Comparison of ENCODE assay signal across 26 cellular contexts in the genomic region with DNA sequence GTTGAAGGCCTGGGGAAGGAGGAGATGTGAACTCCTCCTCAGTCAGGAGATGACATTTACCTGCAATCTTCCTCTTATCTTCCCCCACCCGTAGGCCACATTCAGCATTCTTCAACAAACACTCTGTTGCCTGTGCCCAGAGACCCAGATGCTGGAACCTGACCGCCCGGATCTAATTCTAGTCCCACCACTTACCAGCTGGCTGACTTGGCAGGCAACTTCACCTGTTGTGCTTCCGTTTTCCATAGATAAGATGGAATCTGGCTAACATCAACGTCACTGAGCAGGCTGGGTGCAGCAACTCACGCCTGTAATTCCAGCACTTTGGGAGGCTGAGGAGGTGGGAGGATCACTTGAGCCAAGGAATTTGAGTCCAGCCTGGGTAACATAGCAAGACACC. TPM values are rescaled to one million over a fixed set of nuclear protein-coding genes. Genes with fewer than 3 reads are reported as not detected.
DNase-seq lines count a peak whose midpoint lies in the region; ATAC-seq and TF ChIP-seq lines count a peak whose summit lies in the region.
"Had no signal": no experiment of that assay in that cellular context is flagged by ENCODE, and none has a peak within 500 bp of the region (broad histone marks: within the 10 kb centered on the region; RNA-seq: fewer than 3 reads in every experiment).

No MANE protein-coding gene starts in this region.

- no peak overlapping the region for H2BK15ac ChIP-seq in mesendoderm (replicated peaks; ENCODE audit: low read depth)

- WGBS in right cardiac atrium, result 31% methylated on average over 6 of the region's 6 CpGs
- WGBS in body of pancreas, 2 donors, result 20 to 28% methylated on average over 6 of the region's 6 CpGs
- WGBS in mesendoderm (ENCODE audit: extremely low coverage, insufficient coverage, low lambda C conversion rate), result no CpG with 5 or more reads among the region's 6 CpGs

- H2BK120ac ChIP-seq in mesendoderm (ENCODE audit: low read depth, low read length), result no peak overlapping the region

- peak; percentile 36 for ATAC-seq in left ventricle myocardium superior
- ATAC-seq in right cardiac atrium, result no peak
- peak; percentile 25 for ATAC-seq in body of pancreas
- ATAC-seq in HG02973 (IDR thresholded peaks at IDR 0.05; ENCODE audit: unreplicated experiment), result no peak
- ATAC-seq: activated naive CD4-positive, alpha-beta T cell treated with anti-CD3 and anti-CD28 coated beads, Interleukin-2, amount 50 U/mL, for 72 hours; activated T-helper 17 cell treated with anti-CD3 and anti-CD28 coated beads, Interleukin-2, amount 50 U/mL, for 72 hours; effector memory CD8-positive, alpha-beta T cell; gastrocnemius medialis; naive thymus-derived CD4-positive, alpha-beta T cell; stimulated activated naive CD8-positive, alpha-beta T cell treated with anti-CD3 and anti-CD28 coated beads, Interleukin-15, amount 100 ng/mL, for 72 hours had no signal

- H4K5ac ChIP-seq in mesendoderm (ENCODE audit: low read length), result no peak overlapping the region

- H3K79me2 ChIP-seq in mesendoderm (ENCODE audit: control insufficient read depth, insufficient read depth, low read length), result no peaks in the 10 kb centered on the region

- H2BK5ac ChIP-seq in mesendoderm (ENCODE audit: low read length), result no peak overlapping the region

- no peak for DNase-seq in left ventricle myocardium superior
- no peak for DNase-seq in right cardiac atrium
- peak in 3 of 4 donors; percentile 38 to 50 (median 39) for DNase-seq in body of pancreas
- DNase-seq in mesendoderm, result peak; percentile 45
- no peak for DNase-seq in breast epithelium (ENCODE audit: low spot score in 2 of 2)
- no peak for DNase-seq in HuH-7 (ENCODE audit: low spot score)
- DNase-seq in SJCRH30, result no peak
- DNase-seq: activated CD4-positive, alpha-beta T cell treated with anti-CD3 and anti-CD28 coated beads for 48 hours; activated CD8-positive, alpha-beta memory T cell treated with anti-CD3 and anti-CD28 coated beads, Interleukin-2, amount 50 U/mL, for 4 hours; effector memory CD8-positive, alpha-beta T cell; gastrocnemius medialis; KG1; mesenchymal stem cell; MV-4-11; naive thymus-derived CD4-positive, alpha-beta T cell; NCI-H1694 treated with DMSO at 0.1 percent for 48 hours; NCI-H526 treated with DMSO at 0.1 percent for 48 hours; stimulated activated naive CD8-positive, alpha-beta T cell treated with anti-CD3 and anti-CD28 coated beads, Interleukin-15, amount 100 ng/mL, for 72 hours had no signal

- H3K79me1 ChIP-seq in mesendoderm (ENCODE audit: low read length), result no peaks in the 10 kb centered on the region

- TF ChIP-seq CTCF in body of pancreas (IDR thresholded peaks at IDR 0.05), result no peak
- TF ChIP-seq CTCF in breast epithelium (IDR thresholded peaks at IDR 0.05), result no peak

- intact Hi-C loops in left ventricle myocardium superior (cut with micrococcal nuclease) (no loop called here), right cardiac atrium (cut with DNase I) (loop anchor here in 1 of 4 donors (10.0 kb wide), 1 partner anchor 145 kb away; no protein-coding TSS in a partner anchor), body of pancreas (cut with DNase I) (no loop called here), breast epithelium (cut with DNase I; ENCODE audit: low total_unique reads) (no loop called here)

- H3K27me3 ChIP-seq in right cardiac atrium (ENCODE audit: control insufficient read depth, insufficient read depth) (no peaks in the 10 kb centered on the region), body of pancreas (no peaks in the 10 kb centered on the region), mesendoderm (ENCODE audit: insufficient read depth, low read length, poor library complexity) (no peaks in the 10 kb centered on the region), breast epithelium (no peaks in the 10 kb centered on the region), SJCRH30 (no peaks in the 10 kb centered on the region)

- H3K56ac ChIP-seq in mesendoderm (ENCODE audit: low read length), result no peak overlapping the region

- H3K4ac ChIP-seq in mesendoderm (ENCODE audit: low read depth, low read length), result no peak overlapping the region

- no peaks in the 10 kb centered on the region for H3K9me3 ChIP-seq in right cardiac atrium (ENCODE audit: control insufficient read depth, low read length)
- H3K9me3 ChIP-seq in body of pancreas, result no peaks in the 10 kb centered on the region
- H3K9me3 ChIP-seq in breast epithelium, result no peaks in the 10 kb centered on the region
- H3K9me3 ChIP-seq in SJCRH30 (replicated peaks), result no peaks in the 10 kb centered on the region
- H3K9me3 ChIP-seq: esophagus muscularis mucosa, gastrocnemius medialis had no signal

- H3K9ac ChIP-seq in mesendoderm (ENCODE audit: low read length), result no peak overlapping the region

- no peak overlapping the region for H3K4me2 ChIP-seq in mesendoderm (ENCODE audit: low read length)

- no peaks in the 10 kb centered on the region for H3K4me1 ChIP-seq in right cardiac atrium (ENCODE audit: control insufficient read depth, insufficient read depth, low read length)
- H3K4me1 ChIP-seq in body of pancreas, result peaks cover 11% of the 10 kb centered on the region
- H3K4me1 ChIP-seq in mesendoderm (ENCODE audit: control insufficient read depth, low read depth, low read length), result no peaks in the 10 kb centered on the region
- H3K4me1 ChIP-seq in breast epithelium, result no peaks in the 10 kb centered on the region
- H3K4me1 ChIP-seq in SJCRH30, result no peaks in the 10 kb centered on the region
- H3K4me1 ChIP-seq: gastrocnemius medialis had no signal

- no peaks in the 10 kb centered on the region for H3K36me3 ChIP-seq in body of pancreas (replicated peaks in 1 of 2; ENCODE audit: insufficient read depth in 1 of 2, low read depth in 2 of 2)
- no peaks in the 10 kb centered on the region for H3K36me3 ChIP-seq in mesendoderm (ENCODE audit: control insufficient read depth, insufficient read depth, low read length)
- H3K36me3 ChIP-seq in breast epithelium, result no peaks in the 10 kb centered on the region
- H3K36me3 ChIP-seq in SJCRH30, result no peaks in the 10 kb centered on the region
- H3K36me3 ChIP-seq: esophagus muscularis mucosa, gastrocnemius medialis had no signal

- H3K23ac ChIP-seq in mesendoderm (ENCODE audit: low read length), result no peak overlapping the region

- H4K8ac ChIP-seq in mesendoderm (ENCODE audit: low read depth, low read length), result no peak overlapping the region

- no peak overlapping the region for H3K27ac ChIP-seq in right cardiac atrium (ENCODE audit: low read length)
- no peak overlapping the region for H3K27ac ChIP-seq in body of pancreas
- no peak overlapping the region for H3K27ac ChIP-seq in mesendoderm (ENCODE audit: low read depth, low read length)
- no peak overlapping the region for H3K27ac ChIP-seq in breast epithelium
- H3K27ac ChIP-seq in SJCRH30, result no peak overlapping the region
- H3K27ac ChIP-seq: esophagus muscularis mucosa, gastrocnemius medialis had no signal

- H3K4me3 ChIP-seq in right cardiac atrium (ENCODE audit: low read length) (no peak overlapping the region), body of pancreas (no peak overlapping the region), mesendoderm (ENCODE audit: low read length) (no peak overlapping the region), breast epithelium (peak overlapping the region in 1 of 3 donors; percentile 27), SJCRH30 (no peak overlapping the region)
- H3K4me3 ChIP-seq: gastrocnemius medialis had no signal

- TF ChIP-seq POLR2A in body of pancreas (IDR thresholded peaks at IDR 0.05) (no peak), breast epithelium (IDR thresholded peaks at IDR 0.05) (no peak)

- no peak overlapping the region for H3K18ac ChIP-seq in mesendoderm (ENCODE audit: low read length)

- no peak overlapping the region for H2AK5ac ChIP-seq in mesendoderm (ENCODE audit: low read length)

RNA-seq across cellular contexts. Expression of gene FXYD4, which starts 21.3 kb away (rescaled TPM):
- total RNA-seq in left ventricle myocardium superior, result not detected
- not detected for total RNA-seq in right cardiac atrium
- not detected for polyA plus RNA-seq in right cardiac atrium
- total RNA-seq in body of pancreas, result not detected
- not detected for polyA plus RNA-seq in mesendoderm (2013, experiment 1 of 2)
- 0.13 TPM for polyA plus RNA-seq in mesendoderm (2013, experiment 2 of 2)
- not detected for total RNA-seq in breast epithelium
- not detected in 2 replicates for total RNA-seq in SJCRH30 (2014; rRNA removed; shearing (Covaris generic))
- total RNA-seq: activated naive CD4-positive, alpha-beta T cell treated with anti-CD3 and anti-CD28 coated beads, Interleukin-2, amount 50 U/mL, for 72 hours; activated T-helper 17 cell treated with anti-CD3 and anti-CD28 coated beads, Interleukin-2, amount 50 U/mL, for 72 hours; esophagus muscularis mucosa; gastrocnemius medialis; kidney epithelial cell; naive thymus-derived CD4-positive, alpha-beta T cell; omental fat pad; T-helper 1 cell treated with Interleukin-12 subunit alpha and Interleukin-12 subunit beta and Interleukin-4 antibody, amounts not matched to agents 30 ng/mL and 1 ng/mL, for 36 hours had no signal
- polyA plus RNA-seq: naive thymus-derived CD4-positive, alpha-beta T cell; urinary bladder had no signal

RNA-seq across cellular contexts. Expression of gene HNRNPF, which starts 58.8 kb away (rescaled TPM):
- 77.3 TPM for total RNA-seq in left ventricle myocardium superior
- total RNA-seq in right cardiac atrium, result 10 to 100 TPM; 67.2 to 93.4 (median 77.2) TPM
- polyA plus RNA-seq in right cardiac atrium, result 41.6 TPM
- 10 to 100 TPM; 33.6 to 80.9 TPM for total RNA-seq in body of pancreas
- 258 TPM for polyA plus RNA-seq in mesendoderm (2013, experiment 1 of 2)
- polyA plus RNA-seq in mesendoderm (2013, experiment 2 of 2), result 258 TPM
- total RNA-seq in breast epithelium, result 100 to 1,000 TPM; 175 to 213 (median 207) TPM
- total RNA-seq in SJCRH30 (2014; rRNA removed; shearing (Covaris generic)), result 63.2 and 64.7 TPM in 2 replicates

Comparison
In these comparisons a context has a peak if more than half of its experiments do, and no peak if none do; other contexts are left out.
1. ATAC-seq: peak in left ventricle myocardium superior (single experiment) and body of pancreas (single experiment); none in right cardiac atrium (0 of 2) and HG02973 (single experiment).
2. DNase-seq: peak in body of pancreas (3 of 4) and mesendoderm (single experiment); none in left ventricle myocardium superior (single experiment), right cardiac atrium (0 of 3), breast epithelium (0 of 2), HuH-7 (single experiment) and SJCRH30 (0 of 2).